Comparison of ENCODE assay signal across 18 cellular contexts in the genomic region with DNA sequence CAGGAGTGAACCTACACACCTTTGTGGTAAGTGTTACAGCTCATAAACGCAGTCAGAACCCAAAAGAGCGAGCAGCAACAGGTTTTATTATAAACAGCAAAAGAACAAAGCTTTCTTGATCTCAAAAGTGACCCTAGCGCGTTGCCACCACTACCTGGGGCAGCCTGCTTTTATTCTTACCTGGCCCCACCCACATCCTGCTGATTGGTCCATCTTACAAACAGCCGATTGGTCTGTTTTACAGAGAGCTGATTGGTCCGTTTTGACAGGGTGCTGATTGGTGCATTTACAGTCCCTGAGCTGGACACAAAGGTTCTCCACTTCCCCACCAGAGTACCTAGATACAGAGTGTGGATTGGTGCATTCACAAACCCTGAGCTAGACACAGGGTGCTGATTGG.
"Had no signal": no experiment of that assay in that cellular context is flagged by ENCODE, and none has a peak within 500 bp of the region (broad histone marks: within the 10 kb centered on the region; RNA-seq: fewer than 3 reads in every experiment).

No MANE protein-coding gene starts in this region.

- H3K27ac ChIP-seq: RWPE1 had no signal

- H3K4me2 ChIP-seq: SK-N-SH had no signal

- H3K36me3 ChIP-seq: MG63 had no signal

- H3K27me3 ChIP-seq: MG63 had no signal

- H3K4me3 ChIP-seq: MG63 had no signal

- H3K9me3 ChIP-seq: MG63, SK-N-SH had no signal

- H3K9ac ChIP-seq: SK-N-SH had no signal

- DNase-seq: Karpas-422, KG1, MG63, NCI-H1092 treated with DMSO at 0.1 percent for 48 hours, NCI-H1436, NCI-H187, NCI-H2029, NCI-H2081 treated with DMSO at 0.1 percent for 48 hours, NCI-H2171, NCI-H226, NCI-H446, NCI-H510A, NCI-H524 treated with DMSO at 0.1 percent for 48 hours, NCI-H69, NCI-H774, SHP77, SK-N-SH had no signal
